24 cellular contexts compared by ENCODE assay signal in the genomic region with DNA sequence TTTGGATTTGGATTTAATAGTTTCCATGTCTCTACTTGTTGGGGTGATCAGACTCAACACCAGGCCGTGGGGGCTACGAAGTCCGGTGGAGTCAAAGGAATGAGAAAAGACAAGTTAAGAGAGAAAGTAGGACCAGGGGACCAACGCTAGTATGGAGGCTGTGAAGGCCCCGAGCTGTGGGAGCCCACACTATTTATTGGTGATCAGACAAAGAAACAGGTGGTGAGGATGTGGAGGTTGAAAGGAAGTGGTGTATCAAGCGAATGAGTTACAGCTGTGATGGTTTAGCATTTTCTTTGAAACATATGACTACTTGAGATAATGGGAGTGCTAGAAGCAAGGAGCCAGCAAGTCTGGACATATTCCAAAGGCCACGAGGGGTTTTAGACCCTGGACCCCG.
DNase-seq lines count a peak whose midpoint lies in the region; ATAC-seq lines count a peak whose summit lies in the region.
"Had no signal": no experiment of that assay in that cellular context is flagged by ENCODE, and none has a peak within 500 bp of the region (broad histone marks: within the 10 kb centered on the region; RNA-seq: fewer than 3 reads in every experiment).

No MANE protein-coding gene starts in this region.

- no peaks in the 10 kb centered on the region for H3K27me3 Mint-ChIP-seq in activated naive CD4-positive, alpha-beta T cell treated with anti-CD3 and anti-CD28 coated beads, Interleukin-2, amount 50 U/mL, for 24 hours
- H3K27me3 Mint-ChIP-seq in activated naive CD8-positive, alpha-beta T cell treated with anti-CD3 and anti-CD28 coated beads for 36 hours, result no peaks in the 10 kb centered on the region
- H3K27me3 Mint-ChIP-seq in stimulated activated naive CD8-positive, alpha-beta T cell treated with anti-CD3 and anti-CD28 coated beads, Interleukin-15, amount 100 ng/mL, for 72 hours, result no peaks in the 10 kb centered on the region
- H3K27me3 Mint-ChIP-seq: IgD-negative memory B cell had no signal

- H3K27me3 ChIP-seq in HAP-1 (ENCODE audit: low read depth), result no peaks in the 10 kb centered on the region
- H3K27me3 ChIP-seq: adrenal gland, tibial nerve had no signal

- no peaks in the 10 kb centered on the region; the same call in 1 of the 2 replicates for H3K9me3 ChIP-seq in HAP-1

- no peaks in the 10 kb centered on the region for H3K4me1 ChIP-seq in HAP-1
- H3K4me1 ChIP-seq: adrenal gland, tibial nerve had no signal

- peak overlapping the region; percentile 48 for H3K4me3 Mint-ChIP-seq in activated naive CD4-positive, alpha-beta T cell treated with anti-CD3 and anti-CD28 coated beads, Interleukin-2, amount 50 U/mL, for 24 hours
- H3K4me3 Mint-ChIP-seq in activated naive CD8-positive, alpha-beta T cell treated with anti-CD3 and anti-CD28 coated beads for 36 hours, result peak overlapping the region; percentile 48
- H3K4me3 Mint-ChIP-seq in stimulated activated naive CD8-positive, alpha-beta T cell treated with anti-CD3 and anti-CD28 coated beads, Interleukin-15, amount 100 ng/mL, for 72 hours, result peak overlapping the region; percentile 55 to 61

- in situ Hi-C loops in HAP-1 (cut with MboI; ENCODE audit: low sequenced_read_pairs), result no loop called here

- H3K4me1 Mint-ChIP-seq in activated naive CD4-positive, alpha-beta T cell treated with anti-CD3 and anti-CD28 coated beads, Interleukin-2, amount 50 U/mL, for 24 hours, result peaks cover 49% of the 10 kb centered on the region
- H3K4me1 Mint-ChIP-seq in activated naive CD8-positive, alpha-beta T cell treated with anti-CD3 and anti-CD28 coated beads for 36 hours, result peaks cover 43% of the 10 kb centered on the region
- H3K4me1 Mint-ChIP-seq in stimulated activated naive CD8-positive, alpha-beta T cell treated with anti-CD3 and anti-CD28 coated beads, Interleukin-15, amount 100 ng/mL, for 72 hours, result peaks cover 41% of the 10 kb centered on the region

- no peak overlapping the region for H3K4me3 ChIP-seq in HAP-1
- H3K4me3 ChIP-seq: adrenal gland, lower lobe of right lung, SK-N-MC, tibial nerve had no signal

- peaks cover 31% of the 10 kb centered on the region for H3K36me3 Mint-ChIP-seq in activated naive CD4-positive, alpha-beta T cell treated with anti-CD3 and anti-CD28 coated beads, Interleukin-2, amount 50 U/mL, for 24 hours
- peaks cover 50% of the 10 kb centered on the region for H3K36me3 Mint-ChIP-seq in activated naive CD8-positive, alpha-beta T cell treated with anti-CD3 and anti-CD28 coated beads for 36 hours

- DNase-seq in activated naive CD4-positive, alpha-beta T cell (lab: John Stamatoyannopoulos, UW), result no peak
- DNase-seq in NCI-H524 treated with DMSO at 0.1 percent for 48 hours (lab: John Stamatoyannopoulos, UW), result peak; percentile 37
- peak; percentile 4 for DNase-seq in activated naive CD8-positive, alpha-beta T cell treated with anti-CD3 and anti-CD28 coated beads for 36 hours
- DNase-seq in stimulated activated naive CD8-positive, alpha-beta T cell treated with anti-CD3 and anti-CD28 coated beads, Interleukin-15, amount 100 ng/mL, for 72 hours, result peak; percentile 9 to 23
- DNase-seq in cardiac septum (ENCODE audit: low spot score), result no peak
- DNase-seq in HAP-1 (ENCODE audit: low spot score in 2 of 2), result no peak
- DNase-seq: activated CD4-positive, alpha-beta T cell treated with anti-CD3 and anti-CD28 coated beads, Interleukin-2, amount 50 U/mL, for 48 hours; adrenal gland; AML-193; caudate nucleus; DMS 273 treated with DMSO at 0.1 percent for 48 hours; effector CD8-positive, alpha-beta T cell; lower lobe of right lung; NCI-H1092; NCI-H2081 treated with DMSO at 0.1 percent for 48 hours; NCI-H748 treated with DMSO at 0.1 percent for 48 hours; stimulated activated CD4-positive, alpha-beta T cell treated with anti-CD3 and anti-CD28 coated beads, Interleukin-4, amount 100 ng/mL, for 4 hours; stimulated activated CD8-positive, alpha-beta memory T cell treated with anti-CD3 and anti-CD28 coated beads, Interleukin-4, amount 100 ng/mL, for 48 hours had no signal

- peak overlapping the region; percentile 96 for H3K27ac Mint-ChIP-seq in activated naive CD4-positive, alpha-beta T cell treated with anti-CD3 and anti-CD28 coated beads, Interleukin-2, amount 50 U/mL, for 24 hours
- H3K27ac Mint-ChIP-seq in activated naive CD8-positive, alpha-beta T cell treated with anti-CD3 and anti-CD28 coated beads for 36 hours, result peak overlapping the region; percentile 89
- H3K27ac Mint-ChIP-seq in stimulated activated naive CD8-positive, alpha-beta T cell treated with anti-CD3 and anti-CD28 coated beads, Interleukin-15, amount 100 ng/mL, for 72 hours, result peak overlapping the region; percentile 31 to 94

- intact Hi-C loops in cardiac septum (cut with DNase I), result loop anchor here (10.0 kb wide), 1 partner anchor 337 kb away; no protein-coding TSS in a partner anchor

- peaks cover 26% of the 10 kb centered on the region for H3K9me3 Mint-ChIP-seq in activated naive CD4-positive, alpha-beta T cell treated with anti-CD3 and anti-CD28 coated beads, Interleukin-2, amount 50 U/mL, for 24 hours
- peaks cover 37% of the 10 kb centered on the region for H3K9me3 Mint-ChIP-seq in activated naive CD8-positive, alpha-beta T cell treated with anti-CD3 and anti-CD28 coated beads for 36 hours
- H3K9me3 Mint-ChIP-seq in stimulated activated naive CD8-positive, alpha-beta T cell treated with anti-CD3 and anti-CD28 coated beads, Interleukin-15, amount 100 ng/mL, for 72 hours, result peaks cover 24% of the 10 kb centered on the region in 2 donors

- H3K36me3 ChIP-seq in HAP-1 (replicated peaks), result no peaks in the 10 kb centered on the region
- H3K36me3 ChIP-seq: adrenal gland had no signal

- no peak for ATAC-seq in stimulated activated naive CD8-positive, alpha-beta T cell treated with anti-CD3 and anti-CD28 coated beads, Interleukin-15, amount 100 ng/mL, for 72 hours
- ATAC-seq in GM21576 (IDR thresholded peaks at IDR 0.05; ENCODE audit: unreplicated experiment), result no peak
- ATAC-seq: lower lobe of right lung, Panc1 had no signal

Comparison
In these comparisons a context has a peak if more than half of its experiments do, and no peak if none do; other contexts are left out.
1. DNase-seq: peak in NCI-H524 treated with DMSO at 0.1 percent for 48 hours (single experiment), activated naive CD8-positive, alpha-beta T cell treated with anti-CD3 and anti-CD28 coated beads for 36 hours (single experiment) and stimulated activated naive CD8-positive, alpha-beta T cell treated with anti-CD3 and anti-CD28 coated beads, Interleukin-15, amount 100 ng/mL, for 72 hours (2 of 2); none in activated naive CD4-positive, alpha-beta T cell (0 of 4), cardiac septum (single experiment) and HAP-1 (0 of 2).
2. Peak in every context shown above with its lines, with median percentiles within 50 percentile points of each other: H3K27ac Mint-ChIP-seq and H3K4me3 Mint-ChIP-seq.